9 cellular contexts compared by ENCODE assay signal in the genomic region with DNA sequence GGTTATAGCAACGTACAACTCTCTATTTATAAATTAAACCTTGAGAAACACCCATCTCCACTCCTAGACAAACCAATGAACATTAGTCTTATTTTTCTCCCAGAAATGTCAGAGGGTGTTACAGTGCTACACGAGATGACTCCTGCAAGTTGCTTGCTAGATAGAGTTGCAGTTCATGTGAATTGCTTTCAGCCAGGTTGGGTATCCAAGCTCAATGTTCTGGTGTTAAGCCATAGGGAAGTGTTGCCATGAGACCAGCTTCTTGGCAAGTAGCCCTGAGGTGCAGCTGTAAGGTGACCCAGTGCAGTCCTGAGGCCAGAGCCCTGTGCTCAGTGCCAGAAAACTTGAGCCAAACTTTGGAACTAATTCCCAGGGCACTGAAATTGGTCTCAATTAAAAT. TPM values are rescaled to one million over a fixed set of nuclear protein-coding genes. Genes with fewer than 3 reads are reported as not detected.
DNase-seq lines count a peak whose midpoint lies in the region; ATAC-seq and TF ChIP-seq lines count a peak whose summit lies in the region.
"Had no signal": no experiment of that assay in that cellular context is flagged by ENCODE, and none has a peak within 500 bp of the region (broad histone marks: within the 10 kb centered on the region; RNA-seq: fewer than 3 reads in every experiment).

No MANE protein-coding gene starts in this region.

- TF ChIP-seq CTCF in epithelial cell of esophagus (IDR thresholded peaks at IDR 0.05; ENCODE audit: insufficient read depth, low read depth, low read length, missing control alignments), result no peak

- H3K4me3 ChIP-seq in epithelial cell of esophagus (ENCODE audit: low read length), result no peak overlapping the region

- H3K9me3 Mint-ChIP-seq in stimulated activated memory B cell treated with anti-CD40 and anti-IgM and Interleukin-4, amounts not matched to agents 10 μg/mL and 1 μg/mL and 100 μg/mL, for 72 hours, result no peaks in the 10 kb centered on the region

- H3K36me3 Mint-ChIP-seq in stimulated activated memory B cell treated with anti-CD40 and anti-IgM and Interleukin-4, amounts not matched to agents 10 μg/mL and 1 μg/mL and 100 μg/mL, for 72 hours, result no peaks in the 10 kb centered on the region

- no peak overlapping the region for H3K4me3 Mint-ChIP-seq in stimulated activated memory B cell treated with anti-CD40 and anti-IgM and Interleukin-4, amounts not matched to agents 10 μg/mL and 1 μg/mL and 100 μg/mL, for 72 hours

- ATAC-seq in GM19455 (IDR thresholded peaks at IDR 0.05; ENCODE audit: unreplicated experiment), result no peak
- no peak for ATAC-seq in stimulated activated memory B cell treated with anti-CD40 and anti-IgM and Interleukin-4, amounts not matched to agents 10 μg/mL and 1 μg/mL and 100 μg/mL, for 72 hours
- no peak for ATAC-seq in GM19328 (IDR thresholded peaks at IDR 0.05; ENCODE audit: unreplicated experiment)

- peak; percentile 80 for DNase-seq in GF-D8 (lab: John Stamatoyannopoulos, UW)
- DNase-seq in NCI-H446 treated with DMSO at 0.1 percent for 48 hours (lab: John Stamatoyannopoulos, UW), result peak; percentile 69
- DNase-seq in epithelial cell of esophagus (ENCODE audit: low read depth), result peak; percentile 49
- DNase-seq in posterior cingulate gyrus, result peak in 7 of 10 donors; percentile 27 to 74 (median 45)
- DNase-seq in ureter (ENCODE audit: low spot score), result no peak
- DNase-seq: activated T-cell treated with anti-CD3 and anti-CD28 coated beads, Interleukin-2, amount 50 U/mL, for 48 hours had no signal

- H3K27me3 Mint-ChIP-seq in stimulated activated memory B cell treated with anti-CD40 and anti-IgM and Interleukin-4, amounts not matched to agents 10 μg/mL and 1 μg/mL and 100 μg/mL, for 72 hours, result no peaks in the 10 kb centered on the region

- H3K27ac Mint-ChIP-seq in stimulated activated memory B cell treated with anti-CD40 and anti-IgM and Interleukin-4, amounts not matched to agents 10 μg/mL and 1 μg/mL and 100 μg/mL, for 72 hours, result no peak overlapping the region

- H3K4me1 Mint-ChIP-seq in stimulated activated memory B cell treated with anti-CD40 and anti-IgM and Interleukin-4, amounts not matched to agents 10 μg/mL and 1 μg/mL and 100 μg/mL, for 72 hours, result peaks cover 13% of the 10 kb centered on the region

- intact Hi-C loops in posterior cingulate gyrus (cut with DNase I), result no loop called here

RNA-seq across cellular contexts. Expression of gene REV3L, which starts 51.3 kb away (rescaled TPM):
- 60.5 TPM for total RNA-seq in ureter
